Comparison of ENCODE assay signal across 15 cellular contexts in genomic region chr2:238102865-238103264, GRCh38. TPM values are rescaled to one million over a fixed set of nuclear protein-coding genes. Genes with fewer than 3 reads are reported as not detected.
DNase-seq lines count a peak whose midpoint lies in the region; ATAC-seq and TF ChIP-seq lines count a peak whose summit lies in the region.
"Had no signal": no experiment of that assay in that cellular context is flagged by ENCODE, and none has a peak within 500 bp of the region (broad histone marks: within the 10 kb centered on the region; RNA-seq: fewer than 3 reads in every experiment).

No MANE protein-coding gene starts in this region.

- H3K4me3 ChIP-seq in sigmoid colon: no peak overlapping the region

- WGBS in sigmoid colon, 2 donors: 84 to 88% methylated on average over 10 of the region's 10 CpGs

- peak overlapping the region; percentile 62 for H3K27ac Mint-ChIP-seq in glutamatergic neuron (ENCODE audit: unreplicated experiment)
- peak overlapping the region; percentile 45 for H3K27ac Mint-ChIP-seq in stimulated activated effector memory CD8-positive, alpha-beta T cell treated with anti-CD3 and anti-CD28 coated beads, Interleukin-12 subunit alpha, Interleukin-12 subunit beta, amount 100 ng/mL, for 72 hours

- TF ChIP-seq POLR2A in sigmoid colon (IDR thresholded peaks at IDR 0.05): no peak

- TF ChIP-seq CTCF in glutamatergic neuron (IDR thresholded peaks at IDR 0.05; ENCODE audit: partially characterized antibody, unreplicated experiment): no peak
- no peak for TF ChIP-seq CTCF in sigmoid colon (IDR thresholded peaks at IDR 0.05)

- H3K9me3 Mint-ChIP-seq in glutamatergic neuron (ENCODE audit: unreplicated experiment): peaks cover 1% of the 10 kb centered on the region
- H3K9me3 Mint-ChIP-seq in stimulated activated effector memory CD8-positive, alpha-beta T cell treated with anti-CD3 and anti-CD28 coated beads, Interleukin-12 subunit alpha, Interleukin-12 subunit beta, amount 100 ng/mL, for 72 hours: no peaks in the 10 kb centered on the region
- H3K9me3 Mint-ChIP-seq: CD4-positive, alpha-beta memory T cell had no signal

- H3K27ac ChIP-seq in sigmoid colon: no peak overlapping the region

- H3K36me3 Mint-ChIP-seq in glutamatergic neuron (ENCODE audit: unreplicated experiment): no peaks in the 10 kb centered on the region
- no peaks in the 10 kb centered on the region for H3K36me3 Mint-ChIP-seq in stimulated activated effector memory CD8-positive, alpha-beta T cell treated with anti-CD3 and anti-CD28 coated beads, Interleukin-12 subunit alpha, Interleukin-12 subunit beta, amount 100 ng/mL, for 72 hours
- H3K36me3 Mint-ChIP-seq: CD4-positive, alpha-beta memory T cell had no signal

- no peaks in the 10 kb centered on the region for H3K9me3 ChIP-seq in sigmoid colon

- intact Hi-C loops in sigmoid colon (cut with DNase I): no loop called here

- no peaks in the 10 kb centered on the region for H3K4me1 ChIP-seq in sigmoid colon

- H3K4me3 Mint-ChIP-seq in glutamatergic neuron (ENCODE audit: unreplicated experiment): no peak overlapping the region
- no peak overlapping the region for H3K4me3 Mint-ChIP-seq in stimulated activated effector memory CD8-positive, alpha-beta T cell treated with anti-CD3 and anti-CD28 coated beads, Interleukin-12 subunit alpha, Interleukin-12 subunit beta, amount 100 ng/mL, for 72 hours
- H3K4me3 Mint-ChIP-seq: CD4-positive, alpha-beta memory T cell had no signal

- ATAC-seq in stimulated activated effector memory CD8-positive, alpha-beta T cell treated with anti-CD3 and anti-CD28 coated beads, Interleukin-12 subunit alpha, Interleukin-12 subunit beta, amount 100 ng/mL, for 72 hours: no peak
- ATAC-seq: HCT116, Panc1 had no signal

- H3K27me3 Mint-ChIP-seq in glutamatergic neuron (ENCODE audit: unreplicated experiment): peaks cover 2% of the 10 kb centered on the region
- H3K27me3 Mint-ChIP-seq: CD4-positive, alpha-beta memory T cell had no signal

- peaks cover 8% of the 10 kb centered on the region for H3K4me1 Mint-ChIP-seq in glutamatergic neuron (ENCODE audit: low read depth, unreplicated experiment)
- H3K4me1 Mint-ChIP-seq in stimulated activated effector memory CD8-positive, alpha-beta T cell treated with anti-CD3 and anti-CD28 coated beads, Interleukin-12 subunit alpha, Interleukin-12 subunit beta, amount 100 ng/mL, for 72 hours: peaks cover 6% of the 10 kb centered on the region

- TF ChIP-seq EP300 in sigmoid colon (IDR thresholded peaks at IDR 0.05): no peak

- DNase-seq in activated effector memory CD4-positive, alpha-beta T cell treated with anti-CD3 and anti-CD28 coated beads, Interleukin-2, amount 50 U/mL, for 16 hours: peak; percentile 44
- DNase-seq in activated effector memory CD4-positive, alpha-beta T cell treated with Interleukin-2 at 50 U/mL for 16 hours: no peak
- DNase-seq in D341Med (ENCODE audit: low spot score) (peak; percentile 17), glutamatergic neuron (no peak), sigmoid colon (no peak), cortex of kidney (lab: John Stamatoyannopoulos, UW) (no peak)
- no peak for DNase-seq in stimulated activated effector memory CD8-positive, alpha-beta T cell treated with anti-CD3 and anti-CD28 coated beads, Interleukin-12 subunit alpha, Interleukin-12 subunit beta, amount 100 ng/mL, for 72 hours (ENCODE audit: low spot score in 2 of 2)
- DNase-seq: CD4-positive, alpha-beta memory T cell; DND-41; GDM1; NCI-H2029 treated with DMSO at 0.1 percent for 48 hours; NCI-H510A had no signal

- no peaks in the 10 kb centered on the region for H3K27me3 ChIP-seq in sigmoid colon

- H3K36me3 ChIP-seq in sigmoid colon: no peaks in the 10 kb centered on the region

RNA-seq across cellular contexts. Expression of gene ESPNL, which starts 2.7 kb away (rescaled TPM):
- total RNA-seq in glutamatergic neuron (ENCODE audit: unreplicated experiment): 0.81 TPM
- 1 to 10 TPM in 1 of 4 donors, under 1 TPM in 2, not detected in 1; 0.36 to 2.0 (median 0.49) TPM for total RNA-seq in sigmoid colon
- under 1 TPM in 1 of 3 donors, not detected in 2; 0.67 TPM for polyA plus RNA-seq in sigmoid colon
- polyA plus RNA-seq: CD4-positive, alpha-beta memory T cell had no signal

RNA-seq across cellular contexts. Expression of gene KLHL30, which starts 35.6 kb away (rescaled TPM):
- total RNA-seq in glutamatergic neuron (ENCODE audit: unreplicated experiment) (3.5 TPM), sigmoid colon (1 to 10 TPM in 1 of 4 donors, under 1 TPM in 3; 0.49 to 3.6 (median 0.76) TPM)
- polyA plus RNA-seq in sigmoid colon: under 1 TPM in 1 of 3 donors, not detected in 2; 0.19 TPM
- total RNA-seq: A673; CD4-positive, alpha-beta memory T cell had no signal
- polyA plus RNA-seq: CD4-positive, alpha-beta memory T cell had no signal

RNA-seq across cellular contexts. Expression of gene SCLY, which starts 42.1 kb away (rescaled TPM):
- total RNA-seq in glutamatergic neuron (ENCODE audit: unreplicated experiment) (44.0 TPM), sigmoid colon (10 to 100 TPM; 10.3 to 14.4 (median 11.7) TPM)
- 10 to 100 TPM in 2 of 3 donors, 1 to 10 TPM in 1; 5.4 to 19.5 (median 10.4) TPM for polyA plus RNA-seq in sigmoid colon

RNA-seq across cellular contexts. Expression of gene ERFE, which starts 55.9 kb away (rescaled TPM):
- total RNA-seq in glutamatergic neuron (ENCODE audit: unreplicated experiment): 12.2 TPM
- total RNA-seq in sigmoid colon: under 1 TPM in 2 of 4 donors, not detected in 2; 0.49 to 0.71 TPM
- under 1 TPM in 1 of 3 donors, not detected in 2; 0.42 TPM for polyA plus RNA-seq in sigmoid colon
- total RNA-seq: CD4-positive, alpha-beta memory T cell had no signal
- polyA plus RNA-seq: CD4-positive, alpha-beta memory T cell had no signal

Comparison
In these comparisons a context has a peak if more than half of its experiments do, and no peak if none do; other contexts are left out.
1. DNase-seq: peak in activated effector memory CD4-positive, alpha-beta T cell treated with anti-CD3 and anti-CD28 coated beads, Interleukin-2, amount 50 U/mL, for 16 hours (single experiment) and D341Med (single experiment); none in activated effector memory CD4-positive, alpha-beta T cell treated with Interleukin-2 at 50 U/mL for 16 hours (single experiment), glutamatergic neuron (single experiment), stimulated activated effector memory CD8-positive, alpha-beta T cell treated with anti-CD3 and anti-CD28 coated beads, Interleukin-12 subunit alpha, Interleukin-12 subunit beta, amount 100 ng/mL, for 72 hours (0 of 2), sigmoid colon (single experiment) and cortex of kidney (single experiment).